In genomic region chr1:52033190-52034049, GRCh38 we compare ENCODE assay signal across 8 cellular contexts. TPM values are rescaled to one million over a fixed set of nuclear protein-coding genes. Genes with fewer than 3 reads are reported as not detected.
DNase-seq lines count a peak whose midpoint lies in the region; ATAC-seq and TF ChIP-seq lines count a peak whose summit lies in the region.

TSS of gene KTI12 (minus strand) at chr1:52033810. CDS start at chr1:52033761, 49 bp downstream.

- POLR2A ChIA-PET in AG04450 (lab: Yijun Ruan, JAX): interaction anchor here (1.0 to 1.4 kb wide), 2 partner anchors 22 to 28 kb away, joined by 3 to 9 read pairs; partner anchors contain the start of genes BTF3L4 and TXNDC12

- in situ Hi-C loops in mammary epithelial cell (cut with MboI; ENCODE audit: low sequenced_read_pairs in 2 of 2): no loop called here

- H3K4me3 ChIP-seq in AG04450 (ENCODE audit: low read depth, low read length): peak within 1 kb of the TSS; percentile 97
- peak within 1 kb of the TSS; percentile 79 for H3K4me3 ChIP-seq in WI38 (ENCODE audit: low read depth, low read length)
- H3K4me3 ChIP-seq in mammary epithelial cell (replicated peaks in 1 of 3; ENCODE audit: insufficient read depth in 1 of 3, low read depth in 2 of 3, low read length in 3 of 3): peak within 1 kb of the TSS; percentile 76 to 96 (median 95)
- peak within 1 kb of the TSS; percentile 72 for H3K4me3 ChIP-seq in smooth muscle cell

- H3K79me2 ChIP-seq in mammary epithelial cell (ENCODE audit: insufficient read depth, low read length) (peaks cover 38% of the 10 kb centered on the region), smooth muscle cell (ENCODE audit: low read depth) (peaks cover 30% of the 10 kb centered on the region)

- intact Hi-C loops in mammary epithelial cell (cut with micrococcal nuclease): loop anchor here (1.0 kb wide), 1 partner anchor 22 kb away; the partner anchor contains the start of gene TXNDC12

- DNase-seq in AG04450 (ENCODE audit: low read depth, low spot score) (peak; percentile 79), NCI-H2227 (lab: John Stamatoyannopoulos, UW; ENCODE audit: unreplicated experiment) (peak; percentile 96), mammary epithelial cell (peak; percentile 74), iPS-NIHi7 (ENCODE audit: extremely low spot score) (peak; percentile 90), smooth muscle cell (lab: John Stamatoyannopoulos, UW; ENCODE audit: unreplicated experiment) (peak; percentile 65)

- peaks cover 3% of the 10 kb centered on the region for H3K4me1 ChIP-seq in mammary epithelial cell (ENCODE audit: insufficient read depth, low read length)
- H3K4me1 ChIP-seq in smooth muscle cell (ENCODE audit: low read depth): peaks cover 12% of the 10 kb centered on the region

- H3K27me3 ChIP-seq in AG04450 (ENCODE audit: control insufficient read depth, insufficient read depth, low read length) (no peaks in the 10 kb centered on the region), mammary epithelial cell (ENCODE audit: insufficient read depth, low read length) (no peaks in the 10 kb centered on the region), smooth muscle cell (ENCODE audit: low read depth) (no peaks in the 10 kb centered on the region)

- dilution Hi-C loops in mammary epithelial cell (cut with HindIII; ENCODE audit: low sequenced_read_pairs): no loop called here

- no peaks in the 10 kb centered on the region for H4K20me1 ChIP-seq in mammary epithelial cell (ENCODE audit: insufficient read depth, low read length)
- peaks cover 27% of the 10 kb centered on the region for H4K20me1 ChIP-seq in smooth muscle cell (ENCODE audit: low read depth)

- peak within 1 kb of the TSS; percentile 90 for H3K4me2 ChIP-seq in mammary epithelial cell (ENCODE audit: insufficient read depth, low read depth, low read length)
- H3K4me2 ChIP-seq in smooth muscle cell: peak within 1 kb of the TSS; percentile 99

- H3K27ac ChIP-seq in AG04450 (ENCODE audit: low read depth, low read length): peak within 1 kb of the TSS; percentile 92
- H3K27ac ChIP-seq in mammary epithelial cell (ENCODE audit: insufficient read depth, low read depth, low read length): peak within 1 kb of the TSS; percentile 78
- H3K27ac ChIP-seq in smooth muscle cell (ENCODE audit: low read depth): peak within 1 kb of the TSS; percentile 73

- peak within 1 kb of the TSS; percentile 78 for H3K9ac ChIP-seq in mammary epithelial cell (ENCODE audit: insufficient read depth, low read length)
- H3K9ac ChIP-seq in smooth muscle cell (ENCODE audit: low read depth): peak within 1 kb of the TSS; percentile 85

- TF ChIP-seq CTCF in AG04450 (IDR thresholded peaks at IDR 0.05; ENCODE audit: low read depth, low read length) (no peak), WI38 (IDR thresholded peaks at IDR 0.05; ENCODE audit: low read depth, low read length) (no peak), mammary epithelial cell (conservative IDR thresholded peaks at IDR 0.05 in 1 of 2, IDR thresholded peaks at IDR 0.05 in 1 of 2; ENCODE audit: extremely low read depth in 1 of 2, insufficient read depth in 1 of 2, low read depth in 1 of 2, low read length in 2 of 2) (no peak), smooth muscle cell (IDR thresholded peaks at IDR 0.05; ENCODE audit: borderline replicate concordance, insufficient read depth, poor library complexity, severe bottlenecking) (no peak)

- H3K9me3 ChIP-seq in AG04450 (ENCODE audit: control insufficient read depth, insufficient read depth, low read length): no peaks in the 10 kb centered on the region
- H3K9me3 ChIP-seq in mammary epithelial cell (replicated peaks; ENCODE audit: insufficient read depth, low read length): no peaks in the 10 kb centered on the region
- no peaks in the 10 kb centered on the region for H3K9me3 ChIP-seq in smooth muscle cell (replicated peaks; ENCODE audit: low read depth)

- peak; percentile 90 for ATAC-seq in GM18907 (IDR thresholded peaks at IDR 0.05; ENCODE audit: unreplicated experiment)
- ATAC-seq in HG03159 (IDR thresholded peaks at IDR 0.05; ENCODE audit: unreplicated experiment): peak; percentile 84

- H3F3A ChIP-seq in smooth muscle cell (ENCODE audit: low read depth): peaks cover 17% of the 10 kb centered on the region

- TSS peak; percentile 34 for BruUV-seq in mammary epithelial cell (replicated peaks; lab: Mats Ljungman, UMichigan)

- CTCF ChIA-PET in AG04450 (lab: Charles Lee) (no interaction called here), mammary epithelial cell (lab: Charles Lee; ENCODE audit: low non-redundant PET) (no interaction called here)

- peak within 1 kb of the TSS; percentile 97 for H2AFZ ChIP-seq in mammary epithelial cell (ENCODE audit: low read depth, low read length)
- H2AFZ ChIP-seq in smooth muscle cell (ENCODE audit: low read depth): peak within 1 kb of the TSS; percentile 47

- H3K36me3 ChIP-seq in mammary epithelial cell (ENCODE audit: insufficient read depth, low read length): no peaks in the 10 kb centered on the region
- peaks cover 10% of the 10 kb centered on the region for H3K36me3 ChIP-seq in smooth muscle cell (ENCODE audit: low read depth)

- 4% methylated on average over 49 of the region's 78 CpGs for WGBS in mammary epithelial cell (ENCODE audit: low coverage, missing lambda C conversion rate)
- WGBS in smooth muscle cell (ENCODE audit: low lambda C conversion rate): 2% methylated on average over 76 of the region's 78 CpGs

RNA-seq across cellular contexts. Expression of gene KTI12, which starts in this region (rescaled TPM):
- 9.8 and 10.5 TPM in 2 replicates for polyA plus RNA-seq in AG04450 (2011; rRNA removed)
- 8.1 and 8.2 TPM in 2 replicates for polyA minus RNA-seq in AG04450 (2011; rRNA and poly(A)+ RNA removed)
- total RNA-seq in mammary epithelial cell: 10 to 100 TPM in 1 of 2 donors, 1 to 10 TPM in 1; 9.2 to 10.5 TPM
- 15.4 TPM for polyA plus RNA-seq in mammary epithelial cell
- polyA minus RNA-seq in mammary epithelial cell: 6.4 TPM
- total RNA-seq in smooth muscle cell: 7.0 and 8.1 TPM in 2 replicates
- 11.6 and 14.2 TPM in 2 replicates for polyA plus RNA-seq in smooth muscle cell

Comparison
In these comparisons a context has a peak if more than half of its experiments do, and no peak if none do; other contexts are left out.
1. Peak in every context shown above with its lines: DNase-seq, ATAC-seq, H3K4me3 ChIP-seq and H3K27ac ChIP-seq.